In the genomic region with DNA sequence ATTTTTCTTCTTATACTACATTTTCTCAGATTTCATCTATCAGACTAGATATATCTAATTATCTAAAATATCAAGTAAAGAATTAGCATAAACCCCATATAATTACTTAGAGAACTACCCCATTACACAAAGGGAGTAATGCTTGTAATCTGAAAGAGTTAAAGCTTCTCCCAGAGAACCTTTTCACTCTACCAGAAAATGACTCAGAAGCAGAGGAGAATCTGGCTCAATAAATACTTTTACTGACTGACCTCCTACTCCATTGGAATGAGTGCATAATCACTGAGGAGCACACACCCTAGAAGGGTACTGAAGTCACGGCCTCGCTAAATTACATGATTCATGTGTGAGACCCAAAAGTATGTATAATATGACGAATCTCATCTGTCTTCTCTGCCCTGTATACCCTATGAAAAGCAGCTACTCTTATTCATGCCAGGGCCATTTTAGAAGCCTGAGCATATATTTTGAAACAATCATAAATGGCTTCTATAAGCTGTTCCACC, we compare ENCODE assay signal across 10 cellular contexts. TPM values are rescaled to one million over a fixed set of nuclear protein-coding genes. Genes with fewer than 3 reads are reported as not detected.
DNase-seq lines count a peak whose midpoint lies in the region; ATAC-seq, FAIRE-seq and TF ChIP-seq lines count a peak whose summit lies in the region.
"Had no signal": no experiment of that assay in that cellular context is flagged by ENCODE, and none has a peak within 500 bp of the region (broad histone marks: within the 10 kb centered on the region; RNA-seq: fewer than 3 reads in every experiment).

No MANE protein-coding gene starts in this region.

- H3K79me2 ChIP-seq in GM12878 (ENCODE audit: control insufficient read depth, insufficient read depth, low read length), result peaks cover 98% of the 10 kb centered on the region

- in situ Hi-C loops in GM12878 (cut with MboI), result no loop called here

- H3K27me3 ChIP-seq in GM12878 (replicated peaks in 1 of 2; ENCODE audit: control insufficient read depth in 2 of 2, insufficient read depth in 2 of 2, low read length in 1 of 2), result no peaks in the 10 kb centered on the region
- no peaks in the 10 kb centered on the region for H3K27me3 ChIP-seq in kidney epithelial cell (ENCODE audit: control insufficient read depth, insufficient read depth, low read length)
- no peaks in the 10 kb centered on the region for H3K27me3 ChIP-seq in thymus (ENCODE audit: control insufficient read depth, insufficient read depth)

- no peak overlapping the region; the same call in 1 of the 2 replicates for H2AFZ ChIP-seq in GM12878 (ENCODE audit: control insufficient read depth, low read depth, low read length)

- TF ChIP-seq EP300 in GM12878 (IDR thresholded peaks at IDR 0.05; ENCODE audit: borderline replicate concordance in 1 of 2, control insufficient read depth in 1 of 2, low read depth in 2 of 2, low read length in 2 of 2), result no peak

- no peak overlapping the region for H3K4me3 Mint-ChIP-seq in activated CD8-positive, alpha-beta T cell treated with anti-CD3 and anti-CD28 coated beads for 36 hours
- H3K4me3 Mint-ChIP-seq: activated naive CD8-positive, alpha-beta T cell had no signal

- intact Hi-C loops in GM12878 (cut with micrococcal nuclease; ENCODE audit: unreplicated experiment), result loop anchor here (10.0 kb wide), 1 partner anchor 208 kb away; a partner anchor contains a TSS
- intact Hi-C loops in activated CD8-positive, alpha-beta T cell treated with anti-CD3 and anti-CD28 coated beads for 36 hours (cut with micrococcal nuclease), result no loop called here

- H3K4me1 ChIP-seq in GM12878 (ENCODE audit: control insufficient read depth, insufficient read depth, low read length) (peaks cover 68% of the 10 kb centered on the region), thymus (ENCODE audit: control insufficient read depth, insufficient read depth, low read length) (peaks cover 5% of the 10 kb centered on the region)

- CTCF ChIA-PET in GM12878 (lab: Yijun Ruan, JAX), result interaction anchor here (0.6 to 16.3 kb wide), 10 partner anchors 8 to 360 kb away, joined by 3 to 318 read pairs (median 6); a partner anchor contains a TSS
- CTCF ChIA-PET in activated CD8-positive, alpha-beta T cell treated with anti-CD3 and anti-CD28 coated beads for 36 hours (lab: Charles Lee), result interaction anchor here (1.7 to 2.7 kb wide), 2 partner anchors 33 to 69 kb away, joined by 4 to 10 read pairs; a partner anchor contains a TSS

- SMC1A ChIA-PET in GM12878 (lab: Charles Lee; ENCODE audit: uncharacterized antibody, unreplicated experiment), result interaction anchor here (1.1 to 17.5 kb wide), 7 partner anchors 8 to 69 kb away, joined by 3 to 531 read pairs (median 14); a partner anchor contains a TSS

- H3K27ac ChIP-seq in GM12878 (ENCODE audit: control insufficient read depth, insufficient read depth) (peak overlapping the region; percentile 94), thymus (ENCODE audit: low read depth) (peak overlapping the region; percentile 18)

- H3K4me1 Mint-ChIP-seq in activated CD8-positive, alpha-beta T cell treated with anti-CD3 and anti-CD28 coated beads for 36 hours (ENCODE audit: low read depth), result no peaks in the 10 kb centered on the region

- no peak overlapping the region for H3K27ac Mint-ChIP-seq in activated CD8-positive, alpha-beta T cell treated with anti-CD3 and anti-CD28 coated beads for 36 hours
- H3K27ac Mint-ChIP-seq: activated naive CD8-positive, alpha-beta T cell had no signal

- RAD21 ChIA-PET in GM12878 (lab: Charles Lee; ENCODE audit: unreplicated experiment), result interaction anchor here (0.9 to 15.1 kb wide), 11 partner anchors 9 to 935 kb away, joined by 3 to 255 read pairs (median 5); a partner anchor contains a TSS

- no peaks in the 10 kb centered on the region for H3K27me3 Mint-ChIP-seq in activated CD8-positive, alpha-beta T cell treated with anti-CD3 and anti-CD28 coated beads for 36 hours
- H3K27me3 Mint-ChIP-seq: activated naive CD8-positive, alpha-beta T cell had no signal

- 99% methylated on average over 3 of the region's 3 CpGs for WGBS in GM12878 (ENCODE audit: insufficient coverage, insufficient replicate concordance, low lambda C conversion rate, missing lambda C conversion rate)
- WGBS in thymus, result 93% methylated on average over 3 of the region's 3 CpGs

- ATAC-seq in GM12878 (no peak; the same call in 1 of the 3 replicates), HG03196 (IDR thresholded peaks at IDR 0.05; ENCODE audit: unreplicated experiment) (no peak)
- no peak for ATAC-seq in activated CD8-positive, alpha-beta T cell treated with anti-CD3 and anti-CD28 coated beads for 36 hours

- POLR2A ChIA-PET in GM12878 (lab: Charles Lee), result interaction anchor here (1.0 to 4.7 kb wide), 7 partner anchors 7 to 42 kb away, joined by 4 to 52 read pairs (median 5); a partner anchor contains a TSS
- POLR2A ChIA-PET in activated CD8-positive, alpha-beta T cell treated with anti-CD3 and anti-CD28 coated beads for 36 hours (lab: Charles Lee), result no interaction called here

- TF ChIP-seq CTCF in GM12878 (IDR thresholded peaks at IDR 0.05 in 2 of 3, conservative IDR thresholded peaks at IDR 0.05 in 1 of 3; ENCODE audit: control insufficient read depth in 2 of 3, extremely low read depth in 1 of 3, insufficient read depth in 1 of 3, low read depth in 3 of 3, low read length in 3 of 3) (no peak), kidney epithelial cell (IDR thresholded peaks at IDR 0.05; ENCODE audit: insufficient read depth, low read length, poor library complexity, severe bottlenecking) (no peak)
- no peak for TF ChIP-seq CTCF in activated CD8-positive, alpha-beta T cell treated with anti-CD3 and anti-CD28 coated beads for 36 hours (IDR thresholded peaks at IDR 0.05)

- TF ChIP-seq POLR2A in GM12878 (IDR thresholded peaks at IDR 0.05; ENCODE audit: low read depth, low read length), result no peak

- H3K4me3 ChIP-seq in GM12878, result no peak overlapping the region
- H3K4me3 ChIP-seq in kidney epithelial cell (ENCODE audit: low read depth, low read length), result no peak overlapping the region
- H3K4me3 ChIP-seq in thymus (ENCODE audit: low read length), result no peak overlapping the region

- BruUV-seq in GM12878 (replicated peaks; lab: Mats Ljungman, UMichigan), result no TSS peak

- H3K36me3 Mint-ChIP-seq in activated CD8-positive, alpha-beta T cell treated with anti-CD3 and anti-CD28 coated beads for 36 hours (ENCODE audit: low read depth), result no peaks in the 10 kb centered on the region

- peaks cover 2 to 11% of the 10 kb centered on the region in 2 experiments; a peak in 2 of 4 replicates for H3K36me3 ChIP-seq in GM12878 (ENCODE audit: control insufficient read depth in 2 of 2, insufficient read depth in 2 of 2, low read length in 1 of 2)
- no peaks in the 10 kb centered on the region for H3K36me3 ChIP-seq in kidney epithelial cell (ENCODE audit: control insufficient read depth, insufficient read depth, low read length)
- H3K36me3 ChIP-seq in thymus (ENCODE audit: control insufficient read depth, insufficient read depth), result no peaks in the 10 kb centered on the region

- no peaks in the 10 kb centered on the region for H3K9me3 Mint-ChIP-seq in activated CD8-positive, alpha-beta T cell treated with anti-CD3 and anti-CD28 coated beads for 36 hours

- H3K9ac ChIP-seq in GM12878 (ENCODE audit: control insufficient read depth, insufficient read depth, low read length), result peak overlapping the region; percentile 47

- TF ChIP-seq RAD21 in GM12878 (IDR thresholded peaks at IDR 0.05; ENCODE audit: insufficient read depth, low read depth, low read length), result no peak

- no peaks in the 10 kb centered on the region for H4K20me1 ChIP-seq in GM12878 (ENCODE audit: control insufficient read depth, insufficient read depth)

- DNase-seq in HS-5 (ENCODE audit: low read depth), result peak; percentile 88
- no peak for DNase-seq in GM12878 (ENCODE audit: low read depth, low spot score)
- peak; percentile 84 for DNase-seq in kidney epithelial cell (ENCODE audit: low read depth)
- DNase-seq in ureter (ENCODE audit: low spot score), result no peak
- no peak for DNase-seq in iPS-NIHi11 (ENCODE audit: low spot score)
- DNase-seq in activated CD8-positive, alpha-beta T cell treated with anti-CD3 and anti-CD28 coated beads for 36 hours, result no peak
- DNase-seq: NCI-H2081 treated with DMSO at 0.1 percent for 48 hours had no signal

- H3K4me2 ChIP-seq in GM12878 (ENCODE audit: control insufficient read depth, insufficient read depth), result peak overlapping the region; percentile 85

- H3K9me3 ChIP-seq in GM12878 (replicated peaks; ENCODE audit: control insufficient read depth, insufficient read depth, low read length), result no peaks in the 10 kb centered on the region
- no peaks in the 10 kb centered on the region for H3K9me3 ChIP-seq in thymus (ENCODE audit: control insufficient read depth)

- FAIRE-seq in GM12878 (lab: Jason Lieb, UNC), result no peak

TF ChIP-seq in GM12878, 131 proteins besides CTCF, POLR2A, EP300 and RAD21 (continues in another document):
- TF ChIP-seq MYB (IDR thresholded peaks at IDR 0.05; ENCODE audit: borderline replicate concordance, low read depth, low read length), result no peak
- TF ChIP-seq CEBPB (IDR thresholded peaks at IDR 0.05; ENCODE audit: borderline replicate concordance in 1 of 2, low read depth in 2 of 2, low read length in 2 of 2), result no peak
- TF ChIP-seq TBL1XR1 (IDR thresholded peaks at IDR 0.05; ENCODE audit: low read depth, low read length), result no peak
- no peak for TF ChIP-seq ZSCAN29 (IDR thresholded peaks at IDR 0.05)

RNA-seq across cellular contexts. Expression of a gene that starts 32.8 kb away (rescaled TPM):
- total RNA-seq in GM12878 (2013; cell fraction: nucleolus; rRNA removed), result 97.9 and 99.8 TPM in 2 replicates
- total RNA-seq in GM12878 (2014; rRNA removed), result 22.2 and 23.2 TPM in 2 replicates
- 25.9 and 26.8 TPM in 2 replicates for total RNA-seq in GM12878 (2014; rRNA removed; fragmentation: Illumina TruSeq; extraction: Trizol)
- total RNA-seq in GM12878 (2021), result 39.4 and 40.5 TPM in 2 replicates
- 21.3 TPM for polyA plus RNA-seq in GM12878 (2011; ENCODE audit: low read depth)
- polyA plus RNA-seq in GM12878 (2011; rRNA removed), result 10.5 and 13.0 TPM in 2 replicates
- polyA plus RNA-seq in GM12878 (2011; cell fraction: cytosol; rRNA removed), result 12.4 and 17.4 TPM in 2 replicates
- 19.4 and 26.2 TPM in 2 replicates for polyA plus RNA-seq in GM12878 (2011; cell fraction: nucleus; rRNA removed)
- 26.1 and 36.2 TPM in 2 replicates for polyA plus RNA-seq in GM12878 (2012)
- polyA plus RNA-seq in GM12878 (2014; fragmentation: Illumina TruSeq; extraction: Trizol), result 45.0 and 45.2 TPM in 2 replicates
- 1 to 10 TPM; 7.1 to 9.8 TPM for polyA plus RNA-seq in GM12878 (2014; fragmentation: Nextera tagmentation; extraction: Ambion mirVana)
- 23.3 and 24.7 TPM in 2 replicates for polyA plus RNA-seq in GM12878 (2014; rRNA removed)
- polyA plus RNA-seq in GM12878 (2016; fragmentation: Nextera tagmentation; extraction: Ambion mirVana), result 10 to 100 TPM; 20.5 to 20.8 TPM
- 15.4 and 17.2 TPM in 2 replicates for polyA minus RNA-seq in GM12878 (2011; rRNA and poly(A)+ RNA removed)
- 7.2 and 10.7 TPM in 2 replicates for polyA minus RNA-seq in GM12878 (2011; cell fraction: cytosol; rRNA and poly(A)+ RNA removed)
- 12.7 and 22.6 TPM in 2 replicates for polyA minus RNA-seq in GM12878 (2011; cell fraction: nucleus; rRNA and poly(A)+ RNA removed)
- 15.3 and 16.5 TPM in 2 replicates for total RNA-seq in kidney epithelial cell
- polyA plus RNA-seq in thymus, result 10.0 TPM
- total RNA-seq in ureter, result 54.6 TPM
- 1 to 10 TPM; 2.6 to 2.9 TPM for total RNA-seq in activated CD8-positive, alpha-beta T cell treated with anti-CD3 and anti-CD28 coated beads for 36 hours

Comparison
In these comparisons a context has a peak if more than half of its experiments do, and no peak if none do; other contexts are left out.
1. DNase-seq: peak in HS-5 (single experiment) and kidney epithelial cell (single experiment); none in GM12878 (single experiment), ureter (single experiment), iPS-NIHi11 (single experiment) and activated CD8-positive, alpha-beta T cell treated with anti-CD3 and anti-CD28 coated beads for 36 hours (single experiment).